Comparison of ENCODE assay signal across 9 cellular contexts in genomic region chr22:49979587-49980264, GRCh38. TPM values are rescaled to one million over a fixed set of nuclear protein-coding genes. Genes with fewer than 3 reads are reported as not detected.
DNase-seq lines count a peak whose midpoint lies in the region; ATAC-seq and TF ChIP-seq lines count a peak whose summit lies in the region.
"Had no signal": no experiment of that assay in that cellular context is flagged by ENCODE, and none has a peak within 500 bp of the region (broad histone marks: within the 10 kb centered on the region; RNA-seq: fewer than 3 reads in every experiment).

No MANE protein-coding gene starts in this region.

- TF ChIP-seq CTCF in IMR-90 (conservative IDR thresholded peaks at IDR 0.05; ENCODE audit: low read depth, low read length) (peak; percentile 43), heart right ventricle (IDR thresholded peaks at IDR 0.05) (peak; percentile 21 to 68 (median 55)), suprapubic skin (IDR thresholded peaks at IDR 0.05) (peak; percentile 8 to 32)

- peak; percentile 44 for TF ChIP-seq RAD21 in IMR-90 (IDR thresholded peaks at IDR 0.05; ENCODE audit: low read length)

- no peak overlapping the region for H3K4ac ChIP-seq in IMR-90 (ENCODE audit: low read depth, low read length)

- H3K4me1 ChIP-seq in IMR-90 (ENCODE audit: control insufficient read depth, insufficient read depth, low read length) (peaks cover 1% of the 10 kb centered on the region; the same call in 1 of the 2 replicates), heart right ventricle (peaks cover 0 to 18% (median 8%) of the 10 kb centered on the region in 9 donors), suprapubic skin (peaks cover 12% of the 10 kb centered on the region)

- H3K27ac ChIP-seq in IMR-90 (ENCODE audit: insufficient read depth, low read length), result no peak overlapping the region
- no peak overlapping the region for H3K27ac ChIP-seq in heart right ventricle
- no peak overlapping the region for H3K27ac ChIP-seq in suprapubic skin

- H4K20me1 ChIP-seq in IMR-90 (ENCODE audit: insufficient read depth, low read length), result 0 out of 2 replicates have a peak, but pooled peaks cover 4% of the 10 kb centered on the region

- no peak for TF ChIP-seq POLR2A in IMR-90 (IDR thresholded peaks at IDR 0.05; ENCODE audit: low read depth, low read length)
- TF ChIP-seq POLR2A in suprapubic skin (IDR thresholded peaks at IDR 0.05), result no peak

- no peak overlapping the region for H3K4me2 ChIP-seq in IMR-90 (ENCODE audit: low read depth, low read length)

- H2BK20ac ChIP-seq in IMR-90 (ENCODE audit: low read depth, low read length), result no peak overlapping the region

- no peak overlapping the region for H3K9ac ChIP-seq in IMR-90 (ENCODE audit: low read depth, low read length)

- CTCF ChIA-PET in IMR-90 (lab: Yijun Ruan, JAX), result no interaction called here

- H2AFZ ChIP-seq in IMR-90 (replicated peaks; ENCODE audit: low read length, poor library complexity), result no peak overlapping the region

- H3K23ac ChIP-seq in IMR-90 (ENCODE audit: low read depth, low read length), result no peak overlapping the region

- in situ Hi-C loops in IMR-90 (cut with MboI; ENCODE audit: low sequenced_read_pairs), result no loop called here

- H3K4me3 ChIP-seq in IMR-90 (ENCODE audit: insufficient read depth, low read depth, low read length) (no peak overlapping the region), heart right ventricle (no peak overlapping the region), suprapubic skin (no peak overlapping the region)

- no peak overlapping the region for H2BK120ac ChIP-seq in IMR-90 (ENCODE audit: low read depth, low read length)

- no peak overlapping the region for H3K56ac ChIP-seq in IMR-90 (ENCODE audit: extremely low read depth, insufficient read depth, low read length)

- H3K14ac ChIP-seq in IMR-90 (replicated peaks; ENCODE audit: low read depth, low read length), result no peak overlapping the region

- H3K27me3 ChIP-seq in IMR-90 (ENCODE audit: control insufficient read depth, insufficient read depth, low read length) (peaks cover 18% of the 10 kb centered on the region), heart right ventricle (peaks cover 8 to 28% (median 26%) of the 10 kb centered on the region in 7 donors), suprapubic skin (peaks cover 24% of the 10 kb centered on the region)

- no peak overlapping the region for H4K8ac ChIP-seq in IMR-90 (ENCODE audit: low read depth in 2 of 2, low read length in 2 of 2)

- H3K9me3 ChIP-seq in IMR-90 (ENCODE audit: control insufficient read depth, insufficient read depth, low read length) (peaks cover 4% of the 10 kb centered on the region; the same call in 1 of the 2 replicates), heart right ventricle (peaks cover 0 to 18% (median 0%) of the 10 kb centered on the region in 11 donors), suprapubic skin (peaks cover 10% of the 10 kb centered on the region)

- no peak overlapping the region for H2BK5ac ChIP-seq in IMR-90 (ENCODE audit: low read depth, low read length, poor library complexity, severe bottlenecking)

- no TSS peak for BruUV-seq in IMR-90 (replicated peaks; lab: Mats Ljungman, UMichigan)

- DNase-seq in EH (ENCODE audit: low read depth) (peak; percentile 51), IMR-90 (no peak), heart right ventricle (no peak), suprapubic skin (ENCODE audit: low spot score in 2 of 2) (no peak)
- peak; percentile 33 for DNase-seq in activated CD4-positive, CD25-positive, alpha-beta regulatory T cell treated with anti-CD3 and anti-CD28 coated beads, Interleukin-2, amount 50 U/mL, for 72 hours

- POLR2A ChIA-PET in IMR-90 (lab: Charles Lee; ENCODE audit: unreplicated experiment), result no interaction called here

- no peak overlapping the region for H3K18ac ChIP-seq in IMR-90 (ENCODE audit: low read depth, low read length)

- 0 out of 2 replicates have a peak, but pooled peaks have one; percentile 42 for ATAC-seq in IMR-90 (ENCODE audit: low read depth)
- peak in 1 of 8 donors; percentile 64 for ATAC-seq in heart right ventricle
- ATAC-seq in GM19452 (IDR thresholded peaks at IDR 0.05; ENCODE audit: unreplicated experiment), result no peak
- ATAC-seq in HG02938 (IDR thresholded peaks at IDR 0.05; ENCODE audit: unreplicated experiment), result no peak
- no peak for ATAC-seq in GM19397 (IDR thresholded peaks at IDR 0.05; ENCODE audit: unreplicated experiment)
- ATAC-seq: naive thymus-derived CD8-positive, alpha-beta T cell had no signal

- no peaks in the 10 kb centered on the region; a peak in 1 of 4 replicates for H3K79me1 ChIP-seq in IMR-90 (ENCODE audit: low read depth in 1 of 2, low read length in 2 of 2)

- dilution Hi-C loops in IMR-90 (cut with HindIII; ENCODE audit: low sequenced_read_pairs, unreplicated experiment), result no loop called here

- intact Hi-C loops in IMR-90 (cut with micrococcal nuclease), result loop anchor here (10.0 kb wide), 1 partner anchor 225 kb away; the partner anchor contains the start of gene SELENOO
- intact Hi-C loops in heart right ventricle (cut with DNase I), result no loop called here

- H4K5ac ChIP-seq in IMR-90 (ENCODE audit: low read depth, low read length), result no peak overlapping the region

- H2AK5ac ChIP-seq in IMR-90 (ENCODE audit: low read depth, low read length), result no peak overlapping the region

- peaks cover 5% of the 10 kb centered on the region for H3K9me1 ChIP-seq in IMR-90 (ENCODE audit: insufficient read depth, low read length)

- no CpG with 5 or more reads among the region's 7 CpGs for WGBS in IMR-90 (ENCODE audit: extremely low coverage in 2 of 2, insufficient read length in 1 of 2), 2 experiments
- WGBS in heart right ventricle, 2 donors, result 59 to 62% methylated on average over 7 of the region's 7 CpGs
- WGBS in suprapubic skin, result 52% methylated on average over 7 of the region's 7 CpGs

- no peak overlapping the region for H2AK9ac ChIP-seq in IMR-90 (replicated peaks; ENCODE audit: low read depth, low read length, poor library complexity)

- no peak overlapping the region for H2BK15ac ChIP-seq in IMR-90 (ENCODE audit: low read depth, low read length)

- no peak overlapping the region for H4K91ac ChIP-seq in IMR-90 (ENCODE audit: insufficient read depth, low read depth, low read length)

- no peak for TF ChIP-seq EP300 in suprapubic skin (IDR thresholded peaks at IDR 0.05)

- H3K36me3 ChIP-seq in IMR-90 (ENCODE audit: control insufficient read depth, insufficient read depth, low read length) (no peaks in the 10 kb centered on the region), heart right ventricle (no peaks in the 10 kb centered on the region), suprapubic skin (no peaks in the 10 kb centered on the region)

TF ChIP-seq in IMR-90, 13 proteins besides CTCF, POLR2A, EP300 and RAD21:
- TF ChIP-seq CEBPB (IDR thresholded peaks at IDR 0.05; ENCODE audit: low read depth, low read length) (peak; percentile 55), CHD1 (IDR thresholded peaks at IDR 0.05; ENCODE audit: low read depth, low read length) (no peak), SMC3 (IDR thresholded peaks at IDR 0.05; ENCODE audit: low read depth, low read length) (peak; percentile 35), RCOR1 (IDR thresholded peaks at IDR 0.05; ENCODE audit: insufficient replicate concordance, low read length) (no peak), MAFK (IDR thresholded peaks at IDR 0.05; ENCODE audit: low read depth, low read length) (no peak), FOS (IDR thresholded peaks at IDR 0.05; ENCODE audit: low read depth, low read length) (no peak), RFX5 (IDR thresholded peaks at IDR 0.05; ENCODE audit: low read depth, low read length) (no peak), BHLHE40 (IDR thresholded peaks at IDR 0.05; ENCODE audit: low read depth, low read length) (no peak), NFE2L2 (IDR thresholded peaks at IDR 0.05; ENCODE audit: low read depth, low read length) (no peak)

RNA-seq across cellular contexts. Expression of gene PIM3, which starts 19.2 kb away (rescaled TPM):
- total RNA-seq in IMR-90 (2012; rRNA removed) (8.6 and 10.3 TPM in 2 replicates), heart right ventricle (10 to 100 TPM; 27.4 to 81.6 (median 41.6) TPM), suprapubic skin (100 to 1,000 TPM; 103 to 202 (median 143) TPM)
- polyA plus RNA-seq in IMR-90 (2012; rRNA removed) (24.7 and 28.6 TPM in 2 replicates), heart right ventricle (10 to 100 TPM; 43.9 to 62.0 TPM)
- 31.4 and 45.1 TPM in 2 replicates for polyA plus RNA-seq in IMR-90 (2012; cell fraction: cytosol; rRNA removed)
- 37.2 and 85.2 TPM in 2 replicates for polyA plus RNA-seq in IMR-90 (2012; cell fraction: nucleus; rRNA removed; ENCODE audit: low replicate concordance)

RNA-seq across cellular contexts. Expression of gene IL17REL, which starts 32.8 kb away (rescaled TPM):
- total RNA-seq in IMR-90 (2012; rRNA removed), result not detected in 2 replicates
- not detected in 2 replicates for polyA plus RNA-seq in IMR-90 (2012; rRNA removed)
- polyA plus RNA-seq in IMR-90 (2012; cell fraction: cytosol; rRNA removed), result 0.01 TPM in 1 of 2 replicates, not detected in the other
- 0.04 and 0.05 TPM in 2 replicates for polyA plus RNA-seq in IMR-90 (2012; cell fraction: nucleus; rRNA removed; ENCODE audit: low replicate concordance)
- total RNA-seq in heart right ventricle, result under 1 TPM in 1 of 10 donors, not detected in 9; 0.11 TPM
- polyA plus RNA-seq in heart right ventricle, result not detected
- total RNA-seq in suprapubic skin, result not detected
- total RNA-seq: naive thymus-derived CD8-positive, alpha-beta T cell had no signal
- polyA plus RNA-seq: naive thymus-derived CD8-positive, alpha-beta T cell had no signal

Comparison
In these comparisons a context has a peak if more than half of its experiments do, and no peak if none do; other contexts are left out.
1. DNase-seq: peak in EH (single experiment) and activated CD4-positive, CD25-positive, alpha-beta regulatory T cell treated with anti-CD3 and anti-CD28 coated beads, Interleukin-2, amount 50 U/mL, for 72 hours (single experiment); none in IMR-90 (single experiment), heart right ventricle (0 of 2) and suprapubic skin (0 of 2).
2. Peak in every context shown above with its lines, with median percentiles within 50 percentile points of each other: CTCF ChIP-seq.